Comparison of ENCODE assay signal across 8 cellular contexts in genomic region chr12:119780786-119781434, GRCh38.
DNase-seq lines count a peak whose midpoint lies in the region; ATAC-seq and TF ChIP-seq lines count a peak whose summit lies in the region.

No MANE protein-coding gene starts in this region.

- TF ChIP-seq CTCF in AG04449 (IDR thresholded peaks at IDR 0.05; ENCODE audit: insufficient read depth, low read length, missing control alignments) = peak; percentile 70
- TF ChIP-seq CTCF in GM12874 (IDR thresholded peaks at IDR 0.05; ENCODE audit: insufficient read depth, low read depth, low read length) = peak; percentile 55; the same call in 1 of the 2 replicates
- peak; percentile 79 for TF ChIP-seq CTCF in PC-9 (conservative IDR thresholded peaks at IDR 0.05)

- H3K9me2 ChIP-seq in PC-9 (ENCODE audit: insufficient read depth) = no peaks in the 10 kb centered on the region

- peak overlapping the region; percentile 31; the same call in 1 of the 2 replicates for H3K4me3 ChIP-seq in AG04449 (ENCODE audit: low read depth, low read length)
- H3K4me3 ChIP-seq in PC-9 = no peak overlapping the region

- H3K27ac ChIP-seq in PC-9 = no peak overlapping the region

- no peaks in the 10 kb centered on the region for H3K79me2 ChIP-seq in PC-9 (ENCODE audit: low read depth)

- H3K27me3 ChIP-seq in PC-9 (ENCODE audit: insufficient read depth, low read depth) = no peaks in the 10 kb centered on the region

- H3K9me3 ChIP-seq in PC-9 (ENCODE audit: insufficient read depth, low read depth) = no peaks in the 10 kb centered on the region

- CTCF ChIA-PET in AG04449 (lab: Yijun Ruan, JAX) (interaction anchor here (0.8 to 7.4 kb wide), 33 partner anchors 8 to 1404 kb away, joined by 3 to 152 read pairs (median 6); partner anchors contain the start of gene PRKAB1), PC-9 (lab: Charles Lee) (no interaction called here)

- H2AFZ ChIP-seq in PC-9 = no peak overlapping the region

- ATAC-seq in GM18502 (IDR thresholded peaks at IDR 0.05; ENCODE audit: poor library complexity, unreplicated experiment) = no peak

- BruUV-seq in PC-9 (replicated peaks; lab: Mats Ljungman, UMichigan) = no TSS peak

- POLR2A ChIA-PET in AG04449 (lab: Yijun Ruan, JAX) (no interaction called here), PC-9 (lab: Charles Lee; ENCODE audit: unreplicated experiment) (interaction anchor here (0.7 kb wide), 1 partner anchor 9 kb away, joined by 4 read pairs; no protein-coding TSS in a partner anchor)

- no peaks in the 10 kb centered on the region for H3K4me1 ChIP-seq in PC-9 (replicated peaks; ENCODE audit: insufficient read depth)

- H3K36me3 ChIP-seq in PC-9 (ENCODE audit: low read depth) = no peaks in the 10 kb centered on the region

- H3K4me2 ChIP-seq in PC-9 = no peak overlapping the region

- intact Hi-C loops in PC-9 (cut with micrococcal nuclease; ENCODE audit: unreplicated experiment) = no loop called here

- DNase-seq in AG04449 (ENCODE audit: low read depth, low spot score) (no peak), PC-9 (peak; percentile 14 to 39), fibroblast of peridontal ligament (ENCODE audit: extremely low read depth) (peak; percentile 63), putamen (ENCODE audit: low spot score) (peak; percentile 27), NCI-H446 treated with DMSO at 0.1 percent for 48 hours (lab: John Stamatoyannopoulos, UW) (no peak), SHP77 treated with DMSO at 0.1 percent for 48 hours (lab: John Stamatoyannopoulos, UW) (no peak)

- H3F3A ChIP-seq in PC-9 (ENCODE audit: insufficient read depth, low read depth) = 0 out of 2 replicates have a peak, but pooled peaks cover 4% of the 10 kb centered on the region

- no peaks in the 10 kb centered on the region for H4K20me1 ChIP-seq in PC-9 (ENCODE audit: insufficient read depth)

Comparison
In these comparisons a context has a peak if more than half of its experiments do, and no peak if none do; other contexts are left out.
1. DNase-seq: peak in PC-9 (2 of 2), fibroblast of peridontal ligament (single experiment) and putamen (single experiment); none in AG04449 (single experiment), NCI-H446 treated with DMSO at 0.1 percent for 48 hours (single experiment) and SHP77 treated with DMSO at 0.1 percent for 48 hours (single experiment).
2. Peak in every context shown above with its lines, with median percentiles within 50 percentile points of each other: CTCF ChIP-seq.